Comparison of ENCODE assay signal across 18 cellular contexts in the genomic region with DNA sequence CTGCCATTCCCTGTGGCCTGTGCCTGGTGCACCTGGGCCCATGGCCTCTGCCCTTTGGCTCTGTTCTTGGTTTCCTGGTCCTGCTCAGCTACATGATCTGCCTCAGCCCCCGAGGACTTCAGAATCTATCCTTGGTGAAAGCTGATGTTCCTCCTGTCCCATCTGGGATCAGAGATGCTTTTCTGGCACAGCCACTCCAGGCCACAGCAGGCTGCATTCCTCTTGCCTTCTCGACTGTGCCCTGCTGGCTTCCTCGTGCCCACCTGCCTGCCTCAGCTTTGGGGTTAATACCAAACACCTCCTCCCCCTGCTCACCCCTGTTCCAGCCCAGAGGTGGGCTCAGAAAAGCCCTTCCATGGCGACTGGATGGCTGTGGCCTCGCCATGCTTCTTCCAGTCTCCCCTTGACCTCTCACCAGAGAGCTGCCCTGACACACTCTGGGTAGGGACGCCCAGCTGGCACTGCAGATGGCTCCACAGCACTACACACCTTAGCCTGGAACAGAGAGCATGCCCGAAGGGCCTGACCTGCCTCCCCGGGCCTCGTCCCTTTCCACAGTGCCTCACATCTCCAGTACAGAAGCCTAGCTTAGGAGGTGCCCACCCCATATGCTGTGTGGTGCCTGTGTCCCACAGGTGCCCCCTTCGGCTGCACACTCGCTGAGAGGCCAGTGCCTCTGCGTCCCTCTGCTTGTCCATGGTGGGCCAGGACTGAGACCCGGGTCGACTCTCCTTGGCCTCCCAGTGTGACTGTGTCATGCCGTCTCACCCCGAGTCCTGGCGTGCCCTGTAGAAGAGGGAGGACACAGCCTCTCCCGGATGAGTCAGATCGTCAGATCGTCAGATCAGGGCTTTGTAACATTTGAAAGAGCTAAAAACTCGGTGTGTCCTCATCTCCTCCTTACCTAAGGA.
A peak's percentile ranks its signal among the peaks of the same experiment; 100 is the strongest.
DNase-seq lines count a peak whose midpoint lies in the region; ATAC-seq, FAIRE-seq and TF ChIP-seq lines count a peak whose summit lies in the region.
"Had no signal": no experiment of that assay in that cellular context is flagged by ENCODE, and none has a peak within 500 bp of the region (broad histone marks: within the 10 kb centered on the region; RNA-seq: fewer than 3 reads in every experiment).

No MANE protein-coding gene starts in this region.

- no peak overlapping the region for H3K4me3 Mint-ChIP-seq in activated T-helper 2 cell treated with anti-CD3 and anti-CD28 coated beads, Interferon-gamma antibody, Interleukin-2, Interleukin-4, amounts not matched to agents 10 μg/mL and 5 μg/mL and 100 μg/mL, durations not matched to agents 14 hours and 24 hours and 36 hours (ENCODE audit: low read depth)
- no peak overlapping the region for H3K4me3 Mint-ChIP-seq in stimulated activated naive CD8-positive, alpha-beta T cell treated with anti-CD3 and anti-CD28 coated beads, Interleukin-15, amount 100 ng/mL, for 72 hours

- FAIRE-seq in HepG2 (lab: Jason Lieb, UNC) (no peak), kidney (lab: Jason Lieb, UNC) (no peak)
- FAIRE-seq: GM12892 had no signal

- intact Hi-C loops in HepG2 (cut with micrococcal nuclease; ENCODE audit: unreplicated experiment) (no loop called here), right lobe of liver (cut with DNase I) (no loop called here), kidney (cut with DNase I) (no loop called here)
- intact Hi-C loops in activated T-helper 2 cell treated with anti-CD3 and anti-CD28 coated beads, Interferon-gamma antibody, Interleukin-2, Interleukin-4, amounts not matched to agents 10 μg/mL and 5 μg/mL and 100 μg/mL, durations not matched to agents 14 hours and 24 hours and 36 hours (cut with micrococcal nuclease): no loop called here

- WGBS in HepG2 (ENCODE audit: low lambda C conversion rate): 95% methylated on average over 20 of the region's 21 CpGs
- 81% methylated on average over 9 of the region's 21 CpGs for WGBS in right lobe of liver (ENCODE audit: insufficient coverage, low coverage, low lambda C conversion rate, missing lambda C conversion rate)

- peaks cover 23 to 60% of the 10 kb centered on the region in 2 experiments; a peak in 4 of 5 replicates for H3K36me3 ChIP-seq in HepG2 (replicated peaks in 1 of 2; ENCODE audit: control insufficient read depth in 1 of 2, insufficient read depth in 2 of 2, low read length in 2 of 2)
- H3K36me3 ChIP-seq in right lobe of liver: peaks cover 0 to 19% (median 0%) of the 10 kb centered on the region in 4 donors
- H3K36me3 ChIP-seq in kidney (ENCODE audit: control insufficient read depth in 1 of 2, insufficient read depth in 2 of 2, low read length in 2 of 2): peaks cover 6 to 9% of the 10 kb centered on the region in 2 donors

- in situ Hi-C loops in HepG2 (cut with HindIII; ENCODE audit: extremely low pct_ligation_motif_present, low pct_unique_long_range_greater_than_20kb): no loop called here

- H3K4me1 ChIP-seq in HepG2 (ENCODE audit: insufficient read depth, low read length) (no peaks in the 10 kb centered on the region), right lobe of liver (peaks cover 0 to 14% (median 5%) of the 10 kb centered on the region in 4 donors), kidney (ENCODE audit: control insufficient read depth in 1 of 2, insufficient read depth in 1 of 2, low read depth in 1 of 2, low read length in 2 of 2) (no peaks in the 10 kb centered on the region)
- H3K4me1 ChIP-seq: esophagus squamous epithelium had no signal

- TF ChIP-seq CTCF in HepG2 (CRISPR knock-in tag; IDR thresholded peaks at IDR 0.05) (no peak), right lobe of liver (IDR thresholded peaks at IDR 0.05) (no peak), kidney (IDR thresholded peaks at IDR 0.05; ENCODE audit: borderline replicate concordance, extremely low read depth, insufficient read depth) (no peak), GM10248 (IDR thresholded peaks at IDR 0.05; ENCODE audit: control extremely low read depth, extremely low read depth, low read depth, missing control alignments) (no peak)

- TF ChIP-seq POLR2A in HepG2 (IDR thresholded peaks at IDR 0.05; ENCODE audit: insufficient read depth in 1 of 2, low read depth in 2 of 2, low read length in 2 of 2) (no peak), right lobe of liver (IDR thresholded peaks at IDR 0.05) (no peak)

- peak overlapping the region; percentile 52 for H3K27ac Mint-ChIP-seq in activated T-helper 2 cell treated with anti-CD3 and anti-CD28 coated beads, Interferon-gamma antibody, Interleukin-2, Interleukin-4, amounts not matched to agents 10 μg/mL and 5 μg/mL and 100 μg/mL, durations not matched to agents 14 hours and 24 hours and 36 hours
- H3K27ac Mint-ChIP-seq in stimulated activated naive CD8-positive, alpha-beta T cell treated with anti-CD3 and anti-CD28 coated beads, Interleukin-15, amount 100 ng/mL, for 72 hours: peak overlapping the region; percentile 50 to 95

- POLR2A ChIA-PET in HepG2 (lab: Yijun Ruan, JAX) (no interaction called here), GM10248 (lab: Yijun Ruan, JAX) (no interaction called here)

- no peak overlapping the region for H3K4me2 ChIP-seq in HepG2 (ENCODE audit: low read depth, low read length)

- H3K79me2 ChIP-seq in HepG2 (ENCODE audit: insufficient read depth, low read length): no peaks in the 10 kb centered on the region

- no peak for ATAC-seq in HepG2
- no peak for ATAC-seq in right lobe of liver
- no peak for ATAC-seq in stimulated activated naive CD8-positive, alpha-beta T cell treated with anti-CD3 and anti-CD28 coated beads, Interleukin-15, amount 100 ng/mL, for 72 hours
- ATAC-seq in HG02763 (IDR thresholded peaks at IDR 0.05; ENCODE audit: unreplicated experiment): no peak

- no peak for TF ChIP-seq EP300 in HepG2 (IDR thresholded peaks at IDR 0.05; ENCODE audit: low read depth in 2 of 2, low read length in 2 of 2)
- no peak for TF ChIP-seq EP300 in HepG2 (CRISPR knock-in tag; IDR thresholded peaks at IDR 0.05; ENCODE audit: borderline replicate concordance)

- H3K9me3 Mint-ChIP-seq in activated T-helper 2 cell treated with anti-CD3 and anti-CD28 coated beads, Interferon-gamma antibody, Interleukin-2, Interleukin-4, amounts not matched to agents 10 μg/mL and 5 μg/mL and 100 μg/mL, durations not matched to agents 14 hours and 24 hours and 36 hours: no peaks in the 10 kb centered on the region
- H3K9me3 Mint-ChIP-seq in stimulated activated naive CD8-positive, alpha-beta T cell treated with anti-CD3 and anti-CD28 coated beads, Interleukin-15, amount 100 ng/mL, for 72 hours: no peaks in the 10 kb centered on the region

- no TSS peak for BruUV-seq in HepG2 (replicated peaks; lab: Mats Ljungman, UMichigan)

- H3K9me3 ChIP-seq in HepG2 (ENCODE audit: low read length) (no peaks in the 10 kb centered on the region), right lobe of liver (no peaks in the 10 kb centered on the region), kidney (ENCODE audit: control insufficient read depth in 1 of 2, low read length in 2 of 2) (no peaks in the 10 kb centered on the region)
- H3K9me3 ChIP-seq: esophagus squamous epithelium had no signal

- H3K27ac ChIP-seq in HepG2 (ENCODE audit: extremely low read length, insufficient read depth, low read length): no peak overlapping the region
- no peak overlapping the region for H3K27ac ChIP-seq in right lobe of liver
- H3K27ac ChIP-seq in kidney (ENCODE audit: low read depth in 2 of 2, low read length in 2 of 2): no peak overlapping the region
- H3K27ac ChIP-seq: esophagus squamous epithelium had no signal

- no peaks in the 10 kb centered on the region for H4K20me1 ChIP-seq in HepG2 (ENCODE audit: insufficient read depth, low read length)

- no peak overlapping the region for H2AFZ ChIP-seq in HepG2 (ENCODE audit: low read length)

- no peak for TF ChIP-seq RAD21 in HepG2 (CRISPR knock-in tag; IDR thresholded peaks at IDR 0.05)

- no peaks in the 10 kb centered on the region for H3K27me3 ChIP-seq in HepG2 (ENCODE audit: control insufficient read depth in 1 of 2, insufficient read depth in 2 of 2, low read length in 2 of 2)
- H3K27me3 ChIP-seq in right lobe of liver: no peaks in the 10 kb centered on the region
- H3K27me3 ChIP-seq: esophagus squamous epithelium had no signal

- H3K9ac ChIP-seq in HepG2 (ENCODE audit: insufficient read depth, low read depth, low read length): no peak overlapping the region
- no peak overlapping the region for H3K9ac ChIP-seq in kidney (ENCODE audit: low read length in 2 of 2)

- H3K4me3 ChIP-seq in HepG2 (replicated peaks in 1 of 3; ENCODE audit: insufficient read depth in 1 of 3, low read depth in 2 of 3, low read length in 3 of 3): no peak overlapping the region
- H3K4me3 ChIP-seq in right lobe of liver: no peak overlapping the region
- H3K4me3 ChIP-seq in kidney (ENCODE audit: low read length in 2 of 2): no peak overlapping the region
- H3K4me3 ChIP-seq: esophagus squamous epithelium had no signal

- H3K4me1 Mint-ChIP-seq in activated T-helper 2 cell treated with anti-CD3 and anti-CD28 coated beads, Interferon-gamma antibody, Interleukin-2, Interleukin-4, amounts not matched to agents 10 μg/mL and 5 μg/mL and 100 μg/mL, durations not matched to agents 14 hours and 24 hours and 36 hours (ENCODE audit: low read depth): peaks cover 8% of the 10 kb centered on the region
- H3K4me1 Mint-ChIP-seq in stimulated activated naive CD8-positive, alpha-beta T cell treated with anti-CD3 and anti-CD28 coated beads, Interleukin-15, amount 100 ng/mL, for 72 hours: peaks cover 13% of the 10 kb centered on the region

- H3K27me3 Mint-ChIP-seq in activated T-helper 2 cell treated with anti-CD3 and anti-CD28 coated beads, Interferon-gamma antibody, Interleukin-2, Interleukin-4, amounts not matched to agents 10 μg/mL and 5 μg/mL and 100 μg/mL, durations not matched to agents 14 hours and 24 hours and 36 hours (ENCODE audit: low read depth): no peaks in the 10 kb centered on the region
- H3K27me3 Mint-ChIP-seq in stimulated activated naive CD8-positive, alpha-beta T cell treated with anti-CD3 and anti-CD28 coated beads, Interleukin-15, amount 100 ng/mL, for 72 hours: no peaks in the 10 kb centered on the region

- peaks cover 81% of the 10 kb centered on the region for H3K36me3 Mint-ChIP-seq in activated T-helper 2 cell treated with anti-CD3 and anti-CD28 coated beads, Interferon-gamma antibody, Interleukin-2, Interleukin-4, amounts not matched to agents 10 μg/mL and 5 μg/mL and 100 μg/mL, durations not matched to agents 14 hours and 24 hours and 36 hours (ENCODE audit: low read depth)

- DNase-seq in HepG2 (ENCODE audit: low spot score): no peak
- no peak for DNase-seq in right lobe of liver
- DNase-seq in activated T-helper 2 cell treated with anti-CD3 and anti-CD28 coated beads, Interferon-gamma antibody, Interleukin-2, Interleukin-4, amounts not matched to agents 10 μg/mL and 5 μg/mL and 100 μg/mL, durations not matched to agents 14 hours and 24 hours and 36 hours (ENCODE audit: low spot score): no peak
- peak; percentile 56 for DNase-seq in kidney
- no peak for DNase-seq in stimulated activated naive CD8-positive, alpha-beta T cell treated with anti-CD3 and anti-CD28 coated beads, Interleukin-15, amount 100 ng/mL, for 72 hours
- DNase-seq in GDM1 (lab: John Stamatoyannopoulos, UW): no peak
- no peak for DNase-seq in GM10248 (ENCODE audit: extremely low spot score)
- DNase-seq: activated CD4-positive, alpha-beta T cell treated with anti-CD3 and anti-CD28 coated beads for 48 hours; activated gamma-delta T cell; central memory CD4-positive, alpha-beta T cell; esophagus squamous epithelium; mammary epithelial cell; NCI-H1436 treated with DMSO at 0.1 percent for 48 hours; NCI-H524 treated with DMSO at 0.1 percent for 48 hours; stimulated activated CD8-positive, alpha-beta memory T cell treated with anti-CD3 and anti-CD28 coated beads, Interleukin-4, amount 100 ng/mL, for 48 hours; T-helper 1 cell had no signal

- CTCF ChIA-PET in HepG2 (lab: Yijun Ruan, JAX; ENCODE audit: low intra/inter-chr PET ratio, low total read pairs) (no interaction called here), GM10248 (lab: Yijun Ruan, JAX) (interaction anchor here (1.0 kb wide), 1 partner anchor 58 kb away, joined by 4 read pairs; no protein-coding TSS in a partner anchor)
